15 cellular contexts compared by ENCODE assay signal in genomic region chr2:10678225-10678624, GRCh38. TPM values are rescaled to one million over a fixed set of nuclear protein-coding genes. Genes with fewer than 3 reads are reported as not detected.
DNase-seq lines count a peak whose midpoint lies in the region; ATAC-seq and TF ChIP-seq lines count a peak whose summit lies in the region.
"Had no signal": no experiment of that assay in that cellular context is flagged by ENCODE, and none has a peak within 500 bp of the region (broad histone marks: within the 10 kb centered on the region; RNA-seq: fewer than 3 reads in every experiment).

No MANE protein-coding gene starts in this region.

- no peak overlapping the region for H3K4me3 ChIP-seq in AG04450 (ENCODE audit: low read depth, low read length)
- H3K4me3 ChIP-seq in WI38 (ENCODE audit: low read depth, low read length) = no peak overlapping the region
- H3K4me3 ChIP-seq in hepatocyte = no peak overlapping the region
- no peak overlapping the region for H3K4me3 ChIP-seq in HAP-1
- H3K4me3 ChIP-seq: psoas muscle had no signal

- no peaks in the 10 kb centered on the region for H3K4me1 ChIP-seq in hepatocyte (ENCODE audit: insufficient read depth)
- H3K4me1 ChIP-seq in HAP-1 = no peaks in the 10 kb centered on the region
- H3K4me1 ChIP-seq: psoas muscle had no signal

- H3K27me3 ChIP-seq in AG04450 (ENCODE audit: control insufficient read depth, insufficient read depth, low read length) = no peaks in the 10 kb centered on the region
- no peaks in the 10 kb centered on the region for H3K27me3 ChIP-seq in hepatocyte
- H3K27me3 ChIP-seq in HAP-1 (ENCODE audit: low read depth) = no peaks in the 10 kb centered on the region

- 97% methylated on average over 1 of the region's 1 CpG for WGBS in hepatocyte (ENCODE audit: low lambda C conversion rate, missing lambda C conversion rate)

- no peaks in the 10 kb centered on the region for H3K36me3 ChIP-seq in hepatocyte (replicated peaks; ENCODE audit: insufficient read depth, low read depth)
- peaks cover 39% of the 10 kb centered on the region for H3K36me3 ChIP-seq in HAP-1 (replicated peaks)

- no peak overlapping the region for H3K27ac ChIP-seq in AG04450 (ENCODE audit: low read depth, low read length)
- no peak overlapping the region for H3K27ac ChIP-seq in hepatocyte
- H3K27ac ChIP-seq: psoas muscle had no signal

- TF ChIP-seq CTCF in AG04450 (IDR thresholded peaks at IDR 0.05; ENCODE audit: low read depth, low read length) (peak; percentile 35), GM12873 (IDR thresholded peaks at IDR 0.05; ENCODE audit: insufficient read depth, low read depth, low read length, missing control alignments) (peak; percentile 29), WI38 (IDR thresholded peaks at IDR 0.05; ENCODE audit: low read depth, low read length) (0 out of 2 replicates have a peak, but pooled peaks have one; percentile 5), hepatocyte (IDR thresholded peaks at IDR 0.05; ENCODE audit: poor library complexity) (peak; percentile 14)

- H3K4me2 ChIP-seq in hepatocyte = no peak overlapping the region

- no peak for DNase-seq in AG04450 (ENCODE audit: low read depth, low spot score)
- DNase-seq in hepatocyte (ENCODE audit: low spot score) = no peak
- no peak for DNase-seq in NCI-H146 treated with DMSO at 0.1 percent for 48 hours (lab: John Stamatoyannopoulos, UW; ENCODE audit: unreplicated experiment)
- DNase-seq in activated effector memory CD4-positive, alpha-beta T cell treated with anti-CD3 and anti-CD28 coated beads, Interleukin-2, amount 50 U/mL, for 16 hours = no peak
- no peak for DNase-seq in HAP-1 (ENCODE audit: low spot score in 2 of 2)
- DNase-seq: activated CD8-positive, alpha-beta memory T cell treated with anti-CD3 and anti-CD28 coated beads, Interleukin-2, amount 50 U/mL, for 48 hours; anterior cingulate cortex; NCI-H1092 treated with DMSO at 0.1 percent for 48 hours; NCI-H446 treated with DMSO at 0.1 percent for 48 hours; psoas muscle; SIG-M5; stimulated activated naive B cell treated with anti-CD40 and anti-IgM and Interleukin-4, amounts not matched to agents 10 μg/mL and 1 μg/mL and 100 μg/mL, for 72 hours had no signal

- POLR2A ChIA-PET in AG04450 (lab: Yijun Ruan, JAX) = interaction anchor here (0.7 kb wide), 1 partner anchor 20 kb away, joined by 6 read pairs; no protein-coding TSS in a partner anchor

- no peak for ATAC-seq in HG02981 (IDR thresholded peaks at IDR 0.05; ENCODE audit: unreplicated experiment)
- ATAC-seq: psoas muscle; stimulated activated naive B cell treated with anti-CD40 and anti-IgM and Interleukin-4, amounts not matched to agents 10 μg/mL and 1 μg/mL and 100 μg/mL, for 72 hours had no signal

- H3K9me3 ChIP-seq in AG04450 (ENCODE audit: control insufficient read depth, insufficient read depth, low read length) = no peaks in the 10 kb centered on the region
- no peaks in the 10 kb centered on the region for H3K9me3 ChIP-seq in hepatocyte (ENCODE audit: low read depth)
- no peaks in the 10 kb centered on the region for H3K9me3 ChIP-seq in HAP-1
- H3K9me3 ChIP-seq: psoas muscle had no signal

- CTCF ChIA-PET in AG04450 (lab: Charles Lee) = interaction anchor here (0.6 to 0.7 kb wide), 5 partner anchors 241 to 857 kb away, joined by 3 to 4 read pairs (median 3); no protein-coding TSS in a partner anchor

- H2AFZ ChIP-seq in hepatocyte = no peak overlapping the region

- no peaks in the 10 kb centered on the region for H3K9me2 ChIP-seq in hepatocyte (replicated peaks; ENCODE audit: insufficient read depth)

- H3K79me2 ChIP-seq in hepatocyte = peaks cover 4% of the 10 kb centered on the region

- in situ Hi-C loops in HAP-1 (cut with MboI; ENCODE audit: low sequenced_read_pairs) = no loop called here

- no peaks in the 10 kb centered on the region for H4K20me1 ChIP-seq in hepatocyte (ENCODE audit: insufficient read depth, poor library complexity, severe bottlenecking)

RNA-seq across cellular contexts. Expression of gene NOL10, which starts 11.6 kb away (rescaled TPM):
- polyA plus RNA-seq in AG04450 (2011; rRNA removed) (25.7 and 28.8 TPM in 2 replicates), hepatocyte (15.7 and 20.3 TPM in 2 replicates)
- polyA minus RNA-seq in AG04450 (2011; rRNA and poly(A)+ RNA removed) = 27.2 and 47.6 TPM in 2 replicates
- 25.2 and 28.4 TPM in 2 replicates for total RNA-seq in hepatocyte

RNA-seq across cellular contexts. Expression of gene ATP6V1C2, which starts 43.2 kb away (rescaled TPM):
- polyA plus RNA-seq in AG04450 (2011; rRNA removed) (0.12 and 0.14 TPM in 2 replicates), hepatocyte (1.3 and 2.0 TPM in 2 replicates)
- 0.09 TPM in 1 of 2 replicates, not detected in the other for polyA minus RNA-seq in AG04450 (2011; rRNA and poly(A)+ RNA removed)
- total RNA-seq in hepatocyte = 0.32 and 0.57 TPM in 2 replicates
